In genomic region chr10:106608101-106608500, GRCh38 we compare ENCODE assay signal across 20 cellular contexts.
"Had no signal": no experiment of that assay in that cellular context is flagged by ENCODE, and none has a peak within 500 bp of the region (broad histone marks: within the 10 kb centered on the region; RNA-seq: fewer than 3 reads in every experiment).

No MANE protein-coding gene starts in this region.

- H3K27ac ChIP-seq: heart left ventricle, psoas muscle, skin epidermis, testis, tibial nerve, upper lobe of right lung had no signal

- ATAC-seq: esophagus mucosa; heart left ventricle; left lobe of liver; naive thymus-derived CD4-positive, alpha-beta T cell; psoas muscle; sciatic nerve; stimulated activated naive B cell treated with anti-CD40 and anti-IgM and Interleukin-4, amounts not matched to agents 10 μg/mL and 1 μg/mL and 100 μg/mL, for 72 hours; stimulated activated naive CD8-positive, alpha-beta T cell treated with anti-CD3 and anti-CD28 coated beads, Interleukin-15, amount 100 ng/mL, for 72 hours; upper lobe of right lung had no signal

- H3K27me3 ChIP-seq: heart left ventricle, testis, tibial nerve, upper lobe of right lung had no signal

- H3K4me3 ChIP-seq: heart left ventricle, psoas muscle, skin epidermis, testis, tibial nerve, upper lobe of right lung had no signal

- H3K4me1 ChIP-seq: heart left ventricle, psoas muscle, testis, tibial nerve, upper lobe of right lung had no signal

- DNase-seq: effector memory CD4-positive, alpha-beta T cell; heart left ventricle; hypothalamus; islet precursor cell; mammary epithelial cell; naive thymus-derived CD4-positive, alpha-beta T cell; nephron progenitor cell; psoas muscle; retina; stimulated activated CD4-positive, alpha-beta T cell treated with anti-CD3 and anti-CD28 coated beads, Interleukin-2, amount 100 ng/mL, for 24 hours; stimulated activated CD4-positive, alpha-beta T cell treated with anti-CD3 and anti-CD28 coated beads, Interleukin-4, amount 100 ng/mL, for 4 hours; stimulated activated naive B cell treated with anti-CD40 and anti-IgM and Interleukin-4, amounts not matched to agents 10 μg/mL and 1 μg/mL and 100 μg/mL, for 72 hours; stimulated activated naive CD8-positive, alpha-beta T cell treated with anti-CD3 and anti-CD28 coated beads, Interleukin-15, amount 100 ng/mL, for 72 hours; testis; upper lobe of right lung had no signal

- H3K36me3 ChIP-seq: heart left ventricle, upper lobe of right lung had no signal

- H3K9me3 ChIP-seq: heart left ventricle, psoas muscle, testis, tibial nerve, upper lobe of right lung had no signal
